Comparison of ENCODE assay signal across 27 cellular contexts in the genomic region with DNA sequence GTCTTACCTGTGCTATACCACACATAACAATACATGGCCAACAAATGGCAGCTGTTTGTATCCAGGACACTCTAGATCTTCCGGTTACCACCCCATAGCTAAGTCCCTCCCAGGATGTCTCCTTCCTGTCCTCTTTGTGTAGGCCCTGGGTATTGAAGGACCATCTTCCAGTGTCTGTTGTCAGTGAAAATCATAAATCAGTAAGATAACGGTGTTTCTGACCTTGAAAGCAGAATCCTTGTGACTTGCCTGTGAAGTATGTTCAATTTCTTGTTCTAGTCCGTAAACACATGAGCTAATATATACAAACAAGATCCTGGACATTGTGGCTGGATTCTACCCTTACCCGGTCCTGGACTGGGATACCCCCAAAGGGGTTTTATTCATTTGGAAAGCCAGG.
"Had no signal": no experiment of that assay in that cellular context is flagged by ENCODE, and none has a peak within 500 bp of the region (broad histone marks: within the 10 kb centered on the region; RNA-seq: fewer than 3 reads in every experiment).

No MANE protein-coding gene starts in this region.

- H3K4me2 ChIP-seq: neural progenitor cell had no signal

- DNase-seq: occipital lobe; ovary; posterior cingulate gyrus; psoas muscle; right cardiac atrium; right lobe of liver; sigmoid colon; small intestine; stimulated activated CD4-positive, alpha-beta T cell treated with anti-CD3 and anti-CD28 coated beads, Interleukin-15, amount 100 ng/mL, for 24 hours; stimulated activated CD4-positive, alpha-beta T cell treated with anti-CD3 and anti-CD28 coated beads, Interleukin-2, amount 100 ng/mL, for 24 hours; stimulated activated CD4-positive, alpha-beta T cell treated with anti-CD3 and anti-CD28 coated beads, Interleukin-2, amount 100 ng/mL, for 48 hours; stimulated activated CD4-positive, alpha-beta T cell treated with anti-CD3 and anti-CD28 coated beads, Interleukin-4, amount 100 ng/mL, for 24 hours; stimulated activated naive B cell treated with anti-CD40 and anti-IgM and Interleukin-4, amounts not matched to agents 10 μg/mL and 1 μg/mL and 100 μg/mL, for 72 hours; stimulated activated naive CD4-positive, alpha-beta T cell treated with Interleukin-2 at 50 U/mL for 16 hours; stomach; thyroid gland; trophoblast cell; upper lobe of left lung had no signal

- H3K27ac ChIP-seq: neural progenitor cell, ovary, parathyroid adenoma, psoas muscle, right lobe of liver, sigmoid colon, stomach, thoracic aorta, thyroid gland, tibial nerve, upper lobe of left lung, vagina had no signal

- H3K27me3 Mint-ChIP-seq: progenitor cell of endocrine pancreas; stimulated activated naive B cell treated with anti-CD40 and anti-IgM and Interleukin-4, amounts not matched to agents 10 μg/mL and 1 μg/mL and 100 μg/mL, for 72 hours; stimulated activated naive CD8-positive, alpha-beta T cell treated with anti-CD3 and anti-CD28 coated beads, Interleukin-15, Interleukin-2, amounts not matched to agents 100 ng/mL and 50 ng/mL, for 24 hours had no signal

- H3K4me3 Mint-ChIP-seq: nephron; neural progenitor cell; stimulated activated effector memory CD8-positive, alpha-beta T cell treated with anti-CD3 and anti-CD28 coated beads, Interleukin-12 subunit alpha, Interleukin-12 subunit beta, amount 100 ng/mL, for 72 hours; stimulated activated naive B cell treated with anti-CD40 and anti-IgM and Interleukin-4, amounts not matched to agents 10 μg/mL and 1 μg/mL and 100 μg/mL, for 72 hours; stimulated activated naive CD8-positive, alpha-beta T cell treated with anti-CD3 and anti-CD28 coated beads, Interleukin-15, Interleukin-2, amounts not matched to agents 100 ng/mL and 50 ng/mL, for 24 hours had no signal

- H3K36me3 ChIP-seq: neural progenitor cell, ovary, right lobe of liver, sigmoid colon, stomach, thoracic aorta, thyroid gland, tibial nerve, upper lobe of left lung, vagina had no signal

- H3K9me3 ChIP-seq: ovary, psoas muscle, right lobe of liver, sigmoid colon, stomach, thoracic aorta, thyroid gland, tibial nerve, upper lobe of left lung, vagina had no signal

- H3K4me1 ChIP-seq: neural progenitor cell, parathyroid adenoma, psoas muscle, right lobe of liver, sigmoid colon, stomach, thyroid gland, upper lobe of left lung, vagina had no signal

- H3K4me3 ChIP-seq: neural progenitor cell, ovary, psoas muscle, right lobe of liver, sigmoid colon, stomach, thoracic aorta, thyroid gland, tibial nerve, upper lobe of left lung, vagina had no signal

- H3K27ac Mint-ChIP-seq: nephron; neural progenitor cell; progenitor cell of endocrine pancreas; stimulated activated effector memory CD8-positive, alpha-beta T cell treated with anti-CD3 and anti-CD28 coated beads, Interleukin-12 subunit alpha, Interleukin-12 subunit beta, amount 100 ng/mL, for 72 hours; stimulated activated naive B cell treated with anti-CD40 and anti-IgM and Interleukin-4, amounts not matched to agents 10 μg/mL and 1 μg/mL and 100 μg/mL, for 72 hours; stimulated activated naive CD8-positive, alpha-beta T cell treated with anti-CD3 and anti-CD28 coated beads, Interleukin-15, Interleukin-2, amounts not matched to agents 100 ng/mL and 50 ng/mL, for 24 hours had no signal

- H3K27me3 ChIP-seq: neural progenitor cell, ovary, right lobe of liver, sigmoid colon, stomach, thyroid gland, tibial nerve, upper lobe of left lung, vagina had no signal

- H3K36me3 Mint-ChIP-seq: neural progenitor cell; stimulated activated effector memory CD8-positive, alpha-beta T cell treated with anti-CD3 and anti-CD28 coated beads, Interleukin-12 subunit alpha, Interleukin-12 subunit beta, amount 100 ng/mL, for 72 hours; stimulated activated naive B cell treated with anti-CD40 and anti-IgM and Interleukin-4, amounts not matched to agents 10 μg/mL and 1 μg/mL and 100 μg/mL, for 72 hours had no signal

- H2AFZ ChIP-seq: neural progenitor cell, parathyroid adenoma had no signal

- H3K4me1 Mint-ChIP-seq: neural progenitor cell; stimulated activated effector memory CD8-positive, alpha-beta T cell treated with anti-CD3 and anti-CD28 coated beads, Interleukin-12 subunit alpha, Interleukin-12 subunit beta, amount 100 ng/mL, for 72 hours; stimulated activated naive B cell treated with anti-CD40 and anti-IgM and Interleukin-4, amounts not matched to agents 10 μg/mL and 1 μg/mL and 100 μg/mL, for 72 hours had no signal

- H3K9ac ChIP-seq: neural progenitor cell, parathyroid adenoma had no signal

- H3K9me3 Mint-ChIP-seq: nephron; neural progenitor cell; stimulated activated effector memory CD8-positive, alpha-beta T cell treated with anti-CD3 and anti-CD28 coated beads, Interleukin-12 subunit alpha, Interleukin-12 subunit beta, amount 100 ng/mL, for 72 hours had no signal
